25 cellular contexts compared by ENCODE assay signal in genomic region chr4:13857800-13858199, GRCh38.
DNase-seq lines count a peak whose midpoint lies in the region; ATAC-seq, FAIRE-seq and TF ChIP-seq lines count a peak whose summit lies in the region.
"Had no signal": no experiment of that assay in that cellular context is flagged by ENCODE, and none has a peak within 500 bp of the region (broad histone marks: within the 10 kb centered on the region; RNA-seq: fewer than 3 reads in every experiment).

No MANE protein-coding gene starts in this region.

- intact Hi-C loops in HepG2 (cut with micrococcal nuclease; ENCODE audit: unreplicated experiment) = no loop called here

- H3K36me3 ChIP-seq in liver (ENCODE audit: control insufficient read depth in 4 of 4, insufficient read depth in 3 of 4, low read depth in 1 of 4, low read length in 3 of 4) = no peaks in the 10 kb centered on the region
- no peaks in the 10 kb centered on the region for H3K36me3 ChIP-seq in HepG2 (replicated peaks in 1 of 2; ENCODE audit: control insufficient read depth in 1 of 2, insufficient read depth in 2 of 2, low read length in 2 of 2)
- H3K36me3 ChIP-seq in parathyroid adenoma (ENCODE audit: control insufficient read depth, insufficient read depth, low read length) = no peaks in the 10 kb centered on the region
- H3K36me3 ChIP-seq: BLaER1 treated with 17β-estradiol and CSF1 and Interleukin-3, amounts not matched to agents 10 nM and 100 nM had no signal

- H3K9me3 ChIP-seq in liver (ENCODE audit: control insufficient read depth in 4 of 4, low read length in 3 of 4) = peaks cover 0 to 6% (median 0%) of the 10 kb centered on the region in 4 donors
- peaks cover 52% of the 10 kb centered on the region for H3K9me3 ChIP-seq in HepG2 (ENCODE audit: low read length)
- no peaks in the 10 kb centered on the region for H3K9me3 ChIP-seq in parathyroid adenoma (ENCODE audit: control insufficient read depth, low read length)

- TF ChIP-seq CTCF in liver (IDR thresholded peaks at IDR 0.05; ENCODE audit: low read depth, low read length, missing input control) = no peak
- TF ChIP-seq CTCF in HepG2 (CRISPR knock-in tag; IDR thresholded peaks at IDR 0.05) = no peak
- no peak for TF ChIP-seq CTCF in parathyroid adenoma (IDR thresholded peaks at IDR 0.05)

- POLR2A ChIA-PET in HepG2 (lab: Yijun Ruan, JAX) = no interaction called here

- H2AFZ ChIP-seq in HepG2 (ENCODE audit: low read length) (no peak overlapping the region), parathyroid adenoma (no peak overlapping the region)

- H3K4me1 ChIP-seq in liver (ENCODE audit: control insufficient read depth in 4 of 4, insufficient read depth in 4 of 4, low read length in 3 of 4) = peaks cover 6 to 15% (median 9%) of the 10 kb centered on the region in 4 donors
- H3K4me1 ChIP-seq in HepG2 (ENCODE audit: insufficient read depth, low read length) = no peaks in the 10 kb centered on the region
- peaks cover 6% of the 10 kb centered on the region for H3K4me1 ChIP-seq in parathyroid adenoma
- H3K4me1 ChIP-seq: A549; BLaER1 treated with 17β-estradiol and CSF1 and Interleukin-3, amounts not matched to agents 10 nM and 100 nM had no signal

- H3K4me2 ChIP-seq in HepG2 (ENCODE audit: low read depth, low read length) (no peak overlapping the region), parathyroid adenoma (ENCODE audit: low read length) (no peak overlapping the region)
- H3K4me2 ChIP-seq: A549; BLaER1 treated with 17β-estradiol and CSF1 and Interleukin-3, amounts not matched to agents 10 nM and 100 nM had no signal

- no peak for TF ChIP-seq POLR2A in HepG2 (IDR thresholded peaks at IDR 0.05; ENCODE audit: insufficient read depth in 1 of 2, low read depth in 2 of 2, low read length in 2 of 2)

- ATAC-seq in HepG2 (no peak), left lobe of liver (peak; percentile 9), GM21825 (IDR thresholded peaks at IDR 0.05; ENCODE audit: unreplicated experiment) (no peak)
- ATAC-seq: A549, GM12878 had no signal

- H3K9ac ChIP-seq in liver (ENCODE audit: low read depth in 1 of 2, low read length in 2 of 2) (no peak overlapping the region), HepG2 (ENCODE audit: insufficient read depth, low read depth, low read length) (no peak overlapping the region), parathyroid adenoma (no peak overlapping the region)
- H3K9ac ChIP-seq: BLaER1 treated with 17β-estradiol and CSF1 and Interleukin-3, amounts not matched to agents 10 nM and 100 nM had no signal

- H3K27me3 ChIP-seq in liver (ENCODE audit: control insufficient read depth in 4 of 4, insufficient read depth in 4 of 4, low read length in 3 of 4) = no peaks in the 10 kb centered on the region
- H3K27me3 ChIP-seq in HepG2 (ENCODE audit: control insufficient read depth in 1 of 2, insufficient read depth in 2 of 2, low read length in 2 of 2) = no peaks in the 10 kb centered on the region
- H3K27me3 ChIP-seq in parathyroid adenoma (ENCODE audit: control insufficient read depth, insufficient read depth, low read length) = no peaks in the 10 kb centered on the region
- H3K27me3 ChIP-seq: BLaER1 treated with 17β-estradiol and CSF1 and Interleukin-3, amounts not matched to agents 10 nM and 100 nM had no signal

- FAIRE-seq in HepG2 (lab: Jason Lieb, UNC) = no peak
- FAIRE-seq: A549, GM12878, GM12892, GM18507 had no signal

- BruUV-seq in HepG2 (replicated peaks; lab: Mats Ljungman, UMichigan) = no TSS peak

- CTCF ChIA-PET in HepG2 (lab: Yijun Ruan, JAX; ENCODE audit: low intra/inter-chr PET ratio, low total read pairs) = no interaction called here

- H3K4me3 ChIP-seq in liver (ENCODE audit: low read depth in 1 of 3, low read length in 3 of 3) (no peak overlapping the region), HepG2 (replicated peaks in 1 of 3; ENCODE audit: insufficient read depth in 1 of 3, low read depth in 2 of 3, low read length in 3 of 3) (no peak overlapping the region), parathyroid adenoma (ENCODE audit: low read depth, low read length) (no peak overlapping the region)
- H3K4me3 ChIP-seq: A549; BLaER1 treated with 17β-estradiol and CSF1 and Interleukin-3, amounts not matched to agents 10 nM and 100 nM; GM12878 had no signal

- TF ChIP-seq RAD21 in liver (IDR thresholded peaks at IDR 0.05) = no peak
- no peak for TF ChIP-seq RAD21 in HepG2 (CRISPR knock-in tag; IDR thresholded peaks at IDR 0.05)

- H3K27ac ChIP-seq in liver (ENCODE audit: low read depth in 1 of 2, low read length in 2 of 2) (peak overlapping the region; percentile 71 to 83), HepG2 (ENCODE audit: extremely low read length, insufficient read depth, low read length) (no peak overlapping the region), parathyroid adenoma (peak overlapping the region; percentile 20)
- H3K27ac ChIP-seq: 22Rv1; A549; BLaER1 treated with 17β-estradiol and CSF1 and Interleukin-3, amounts not matched to agents 10 nM and 100 nM; C4-2B had no signal

- no peaks in the 10 kb centered on the region for H4K20me1 ChIP-seq in HepG2 (ENCODE audit: insufficient read depth, low read length)
- H4K20me1 ChIP-seq: BLaER1 treated with 17β-estradiol and CSF1 and Interleukin-3, amounts not matched to agents 10 nM and 100 nM had no signal

- DNase-seq in HepG2 (ENCODE audit: low spot score) (no peak), left lobe of liver (ENCODE audit: low spot score) (no peak), pons (ENCODE audit: low spot score) (no peak)
- DNase-seq: AML-193; CD4-positive, alpha-beta memory T cell; CD4-positive, CD25-positive, alpha-beta regulatory T cell; CD8-positive, alpha-beta memory T cell; COR-L47; DMS 273 treated with DMSO at 0.1 percent for 48 hours; DMS153; DMS53; DMS79; DND-41; EL; GDM1 had no signal

- H3K79me2 ChIP-seq in HepG2 (ENCODE audit: insufficient read depth, low read length) = no peaks in the 10 kb centered on the region
- peaks cover 10% of the 10 kb centered on the region for H3K79me2 ChIP-seq in parathyroid adenoma

- in situ Hi-C loops in HepG2 (cut with HindIII; ENCODE audit: extremely low pct_ligation_motif_present, low pct_unique_long_range_greater_than_20kb) = no loop called here

- TF ChIP-seq EP300 in HepG2 (IDR thresholded peaks at IDR 0.05; ENCODE audit: low read depth in 2 of 2, low read length in 2 of 2) (no peak), HepG2 (CRISPR knock-in tag; IDR thresholded peaks at IDR 0.05; ENCODE audit: borderline replicate concordance) (no peak)

TF ChIP-seq in liver, 16 proteins besides CTCF, POLR2A, EP300 and RAD21 (continues in another document):
- TF ChIP-seq GABPA (IDR thresholded peaks at IDR 0.05 in 1 of 2, conservative IDR thresholded peaks at IDR 0.05 in 1 of 2) = no peak
- TF ChIP-seq REST (IDR thresholded peaks at IDR 0.05) = no peak
- TF ChIP-seq RXRA (IDR thresholded peaks at IDR 0.05) = peak in 1 of 2 donors; percentile 27
- peak; percentile 30 for TF ChIP-seq SP1 (IDR thresholded peaks at IDR 0.05)
- TF ChIP-seq JUND (IDR thresholded peaks at IDR 0.05) = no peak

TF ChIP-seq in HepG2, 621 proteins besides CTCF, POLR2A, EP300 and RAD21 (continues in another document):
- TF ChIP-seq SMAD9 (CRISPR knock-in tag; IDR thresholded peaks at IDR 0.05) (no peak), ZNF503 (CRISPR knock-in tag; IDR thresholded peaks at IDR 0.05) (no peak), CEBPZ (IDR thresholded peaks at IDR 0.05; ENCODE audit: low read length) (no peak), MAFF (IDR thresholded peaks at IDR 0.05; ENCODE audit: low read depth, low read length) (no peak), ZNF468 (CRISPR knock-in tag; IDR thresholded peaks at IDR 0.05) (no peak), CCDC6 (CRISPR knock-in tag; IDR thresholded peaks at IDR 0.05) (no peak), GATA4 (IDR thresholded peaks at IDR 0.05; ENCODE audit: borderline replicate concordance, low read depth) (no peak)
